Comparison of ENCODE assay signal across 8 cellular contexts in genomic region chr5:150671509-150672236, GRCh38. TPM values are rescaled to one million over a fixed set of nuclear protein-coding genes. Genes with fewer than 3 reads are reported as not detected.
A peak's percentile ranks its signal among the peaks of the same experiment; 100 is the strongest.
DNase-seq lines count a peak whose midpoint lies in the region; ATAC-seq and TF ChIP-seq lines count a peak whose summit lies in the region.

No MANE protein-coding gene starts in this region.

- CTCF ChIA-PET in CD8-positive, alpha-beta memory T cell (lab: Charles Lee) = interaction anchor here (0.7 to 1.2 kb wide), 2 partner anchors 9 to 29 kb away, joined by 3 read pairs; partner anchors contain the start of gene RBM22

- no peaks in the 10 kb centered on the region for H3K9me3 ChIP-seq in CD8-positive, alpha-beta memory T cell (ENCODE audit: low read length)
- H3K9me3 ChIP-seq in Loucy (ENCODE audit: insufficient read depth, low read depth, low read length) (no peaks in the 10 kb centered on the region), esophagus muscularis mucosa (no peaks in the 10 kb centered on the region), neuron (ENCODE audit: low read length) (peaks cover 4% of the 10 kb centered on the region)

- peaks cover 15% of the 10 kb centered on the region for H3K27me3 ChIP-seq in CD8-positive, alpha-beta memory T cell (ENCODE audit: insufficient read depth, low read length, poor library complexity, severe bottlenecking)
- H3K27me3 ChIP-seq in Loucy (ENCODE audit: insufficient read depth, low read length, poor library complexity, severe bottlenecking) (no peaks in the 10 kb centered on the region), esophagus muscularis mucosa (peaks cover 0 to 18% (median 9%) of the 10 kb centered on the region in 4 donors), neuron (ENCODE audit: insufficient read depth, low read length) (peaks cover 31% of the 10 kb centered on the region)

- DNase-seq in CD8-positive, alpha-beta memory T cell = peak in 1 of 5 donors; percentile 16
- DNase-seq in esophagus muscularis mucosa (ENCODE audit: extremely low spot score) (no peak), NCI-H82 (lab: John Stamatoyannopoulos, UW) (no peak), NCI-H748 (lab: John Stamatoyannopoulos, UW; ENCODE audit: unreplicated experiment) (no peak)

- no peaks in the 10 kb centered on the region for H3K9me2 ChIP-seq in Loucy (replicated peaks; ENCODE audit: low read depth, low read length)

- peak overlapping the region; percentile 49 for H3K9ac ChIP-seq in Loucy (ENCODE audit: low read depth, low read length, poor library complexity, severe bottlenecking)

- H3K4me1 ChIP-seq in CD8-positive, alpha-beta memory T cell (ENCODE audit: insufficient read depth, low read length) = peaks cover 9% of the 10 kb centered on the region
- no peaks in the 10 kb centered on the region for H3K4me1 ChIP-seq in Loucy (ENCODE audit: insufficient read depth, low read length, poor library complexity, severe bottlenecking)
- H3K4me1 ChIP-seq in esophagus muscularis mucosa = peaks cover 26 to 35% (median 34%) of the 10 kb centered on the region in 4 donors
- peaks cover 3% of the 10 kb centered on the region for H3K4me1 ChIP-seq in neuron (ENCODE audit: insufficient read depth, low read length)

- ATAC-seq in GM18858 (IDR thresholded peaks at IDR 0.05; ENCODE audit: unreplicated experiment) (no peak), HG03342 (IDR thresholded peaks at IDR 0.05; ENCODE audit: unreplicated experiment) (no peak)

- H3K4me2 ChIP-seq in Loucy (ENCODE audit: low read depth, low read length, poor library complexity, severe bottlenecking) = peak overlapping the region; percentile 50

- peaks cover 7 to 17% (median 8%) of the 10 kb centered on the region in 3 donors for H3K4me1 Mint-ChIP-seq in CD8-positive, alpha-beta memory T cell

- WGBS in esophagus muscularis mucosa = 6% methylated on average over 15 of the region's 51 CpGs

- no peaks in the 10 kb centered on the region for H4K20me1 ChIP-seq in Loucy (ENCODE audit: insufficient read depth, low read length, poor library complexity, severe bottlenecking)

- peak overlapping the region in 1 of 8 donors; percentile 24 for H3K27ac Mint-ChIP-seq in CD8-positive, alpha-beta memory T cell

- peak overlapping the region; percentile 75 for H2AFZ ChIP-seq in Loucy (ENCODE audit: low read length)
- peak overlapping the region; percentile 62 for H2AFZ ChIP-seq in neuron (ENCODE audit: low read depth, low read length)

- H3F3A ChIP-seq in Loucy (ENCODE audit: low read depth) = no peaks in the 10 kb centered on the region; the same call in 1 of the 2 replicates

- H3K27ac ChIP-seq in CD8-positive, alpha-beta memory T cell (ENCODE audit: low read depth, low read length) = no peak overlapping the region
- peak overlapping the region in 2 of 4 donors; percentile 30 to 43 for H3K27ac ChIP-seq in esophagus muscularis mucosa (replicated peaks in 1 of 4)

- H3K79me2 ChIP-seq in Loucy (ENCODE audit: insufficient read depth, low read length) = no peaks in the 10 kb centered on the region

- peak overlapping the region; percentile 51 for H3K4me3 ChIP-seq in CD8-positive, alpha-beta memory T cell (ENCODE audit: low read length)
- H3K4me3 ChIP-seq in Loucy (ENCODE audit: low read length, poor library complexity, severe bottlenecking) = peak overlapping the region; percentile 62
- peak overlapping the region; percentile 54 to 69 (median 58) for H3K4me3 ChIP-seq in esophagus muscularis mucosa
- peak overlapping the region; percentile 43 for H3K4me3 ChIP-seq in neuron (ENCODE audit: low read length)

- TF ChIP-seq CTCF in Loucy (conservative IDR thresholded peaks at IDR 0.05; ENCODE audit: low read length) (no peak), esophagus muscularis mucosa (IDR thresholded peaks at IDR 0.05) (no peak)

- POLR2A ChIA-PET in CD8-positive, alpha-beta memory T cell (lab: Charles Lee) = no interaction called here

- intact Hi-C loops in esophagus muscularis mucosa (cut with DNase I) = no loop called here

- no peak for TF ChIP-seq EP300 in esophagus muscularis mucosa (IDR thresholded peaks at IDR 0.05)

- no peaks in the 10 kb centered on the region for H3K9me3 Mint-ChIP-seq in CD8-positive, alpha-beta memory T cell

- peak overlapping the region; percentile 71 to 86 (median 80) for H3K4me3 Mint-ChIP-seq in CD8-positive, alpha-beta memory T cell

- no peak for TF ChIP-seq POLR2A in esophagus muscularis mucosa (IDR thresholded peaks at IDR 0.05; ENCODE audit: low read depth)

- H3K27me3 Mint-ChIP-seq in CD8-positive, alpha-beta memory T cell = peaks cover 26 to 28% of the 10 kb centered on the region in 2 donors

- H3K36me3 Mint-ChIP-seq in CD8-positive, alpha-beta memory T cell = no peaks in the 10 kb centered on the region

- no peaks in the 10 kb centered on the region for H3K36me3 ChIP-seq in CD8-positive, alpha-beta memory T cell (ENCODE audit: insufficient read depth, low read length)
- no peaks in the 10 kb centered on the region for H3K36me3 ChIP-seq in Loucy (ENCODE audit: insufficient read depth, low read length)
- H3K36me3 ChIP-seq in esophagus muscularis mucosa = no peaks in the 10 kb centered on the region
- H3K36me3 ChIP-seq in neuron (ENCODE audit: insufficient read depth, low read length) = no peaks in the 10 kb centered on the region

RNA-seq across cellular contexts. Expression of gene MYOZ3, which starts 10.6 kb away (rescaled TPM):
- total RNA-seq in CD8-positive, alpha-beta memory T cell = not detected
- polyA plus RNA-seq in CD8-positive, alpha-beta memory T cell = not detected
- total RNA-seq in esophagus muscularis mucosa = 1 to 10 TPM in 1 of 4 donors, under 1 TPM in 2, not detected in 1; 0.17 to 1.2 (median 0.46) TPM

RNA-seq across cellular contexts. Expression of gene RBM22, which starts 29.2 kb away (rescaled TPM):
- 10 to 100 TPM; 72.7 to 73.6 TPM for total RNA-seq in CD8-positive, alpha-beta memory T cell
- 68.2 TPM for polyA plus RNA-seq in CD8-positive, alpha-beta memory T cell
- 10 to 100 TPM; 20.8 to 31.3 (median 22.7) TPM for total RNA-seq in esophagus muscularis mucosa

RNA-seq across cellular contexts. Expression of gene SYNPO, which starts 31.2 kb away (rescaled TPM):
- under 1 TPM in 1 of 2 experiments, not detected in 1; 0.13 TPM for total RNA-seq in CD8-positive, alpha-beta memory T cell
- polyA plus RNA-seq in CD8-positive, alpha-beta memory T cell = not detected
- 10 to 100 TPM; 20.4 to 54.0 (median 39.3) TPM for total RNA-seq in esophagus muscularis mucosa

Comparison
In these comparisons a context has a peak if more than half of its experiments do, and no peak if none do; other contexts are left out.
1. RNA of gene SYNPO, which starts 31.2 kb away (total RNA-seq): 20.4 to 54.0 TPM in esophagus muscularis mucosa; 0.13 TPM in CD8-positive, alpha-beta memory T cell; every median in the first group is over 10 times any median in the second.
2. Peak in every context shown above with its lines, with median percentiles within 50 percentile points of each other: H3K4me3 ChIP-seq.